Comparison of ENCODE assay signal across 22 cellular contexts in the genomic region with DNA sequence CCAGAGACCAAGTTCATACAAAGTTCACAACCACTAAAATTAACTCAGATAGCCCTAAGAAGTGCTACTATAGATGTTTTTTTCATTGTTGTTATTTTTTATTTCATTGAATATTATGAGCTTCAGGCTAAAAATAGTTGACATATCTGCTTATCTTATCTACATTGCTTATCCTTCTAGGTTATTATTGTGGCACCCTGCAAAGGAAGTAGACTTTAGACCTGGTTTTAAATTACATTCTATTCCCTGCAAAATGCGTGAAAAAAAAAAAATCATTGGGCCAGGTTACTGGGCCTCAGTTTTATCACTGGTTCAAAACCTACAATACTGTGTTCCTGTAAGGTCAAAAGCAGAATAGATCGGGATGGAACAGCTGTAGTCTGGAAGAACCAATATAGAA.
DNase-seq lines count a peak whose midpoint lies in the region; ATAC-seq and TF ChIP-seq lines count a peak whose summit lies in the region.
"Had no signal": no experiment of that assay in that cellular context is flagged by ENCODE, and none has a peak within 500 bp of the region (broad histone marks: within the 10 kb centered on the region; RNA-seq: fewer than 3 reads in every experiment).

No MANE protein-coding gene starts in this region.

- intact Hi-C loops in left colon (cut with DNase I, micrococcal nuclease): no loop called here

- DNase-seq in left colon: no peak
- DNase-seq in mesothelial cell of epicardium (ENCODE audit: low spot score in 2 of 2, unreplicated experiment in 2 of 2): no peak
- DNase-seq in NCI-H2227 treated with DMSO at 0.1 percent for 48 hours (lab: John Stamatoyannopoulos, UW): no peak
- no peak for DNase-seq in SIG-M5 treated with dmso at 0.1 percent for 504 hours (lab: John Stamatoyannopoulos, UW; ENCODE audit: unreplicated experiment)
- DNase-seq: 8988T; ACHN; BE2C; C1 segment of cervical spinal cord; CD4-positive, alpha-beta memory T cell; CD4-positive, CD25-positive, alpha-beta regulatory T cell; CD8-positive, alpha-beta memory T cell; COR-L47; DMS 273 treated with DMSO at 0.1 percent for 48 hours; DMS153; DMS53; DMS79; DND-41; EL; GDM1 had no signal

- TF ChIP-seq CTCF in mesothelial cell of epicardium (IDR thresholded peaks at IDR 0.05; ENCODE audit: unreplicated experiment): no peak

- H3K36me3 Mint-ChIP-seq in mesothelial cell of epicardium: no peaks in the 10 kb centered on the region
- H3K36me3 Mint-ChIP-seq: CD14-positive monocyte; CD4-positive, alpha-beta memory T cell; CD4-positive, CD25-positive, alpha-beta regulatory T cell had no signal

- H3K27me3 Mint-ChIP-seq in mesothelial cell of epicardium (ENCODE audit: low read depth): no peaks in the 10 kb centered on the region
- H3K27me3 Mint-ChIP-seq: CD4-positive, alpha-beta memory T cell; CD4-positive, CD25-positive, alpha-beta regulatory T cell; CD8-positive, alpha-beta memory T cell had no signal

- H3K4me3 Mint-ChIP-seq in mesothelial cell of epicardium: no peak overlapping the region
- H3K4me3 Mint-ChIP-seq: CD14-positive monocyte; CD4-positive, alpha-beta memory T cell; CD4-positive, CD25-positive, alpha-beta regulatory T cell; CD8-positive, alpha-beta memory T cell had no signal

- peak overlapping the region; percentile 50 for H3K27ac Mint-ChIP-seq in mesothelial cell of epicardium
- H3K27ac Mint-ChIP-seq: CD14-positive monocyte; CD4-positive, alpha-beta memory T cell; CD4-positive, CD25-positive, alpha-beta regulatory T cell had no signal

- peak; percentile 58 for ATAC-seq in left colon
- no peak for ATAC-seq in GM18861 (IDR thresholded peaks at IDR 0.05; ENCODE audit: unreplicated experiment)
- ATAC-seq: GM12878 had no signal

- no peaks in the 10 kb centered on the region for H3K9me3 Mint-ChIP-seq in mesothelial cell of epicardium
- H3K9me3 Mint-ChIP-seq: CD4-positive, CD25-positive, alpha-beta regulatory T cell had no signal

- H3K4me1 Mint-ChIP-seq in mesothelial cell of epicardium: peaks cover 33% of the 10 kb centered on the region
- H3K4me1 Mint-ChIP-seq: CD14-positive monocyte; CD4-positive, alpha-beta memory T cell; CD4-positive, CD25-positive, alpha-beta regulatory T cell; CD8-positive, alpha-beta memory T cell had no signal
